21 cellular contexts compared by ENCODE assay signal in genomic region chr19:9156304-9156703, GRCh38. TPM values are rescaled to one million over a fixed set of nuclear protein-coding genes. Genes with fewer than 3 reads are reported as not detected.
DNase-seq lines count a peak whose midpoint lies in the region; ATAC-seq and TF ChIP-seq lines count a peak whose summit lies in the region.
"Had no signal": no experiment of that assay in that cellular context is flagged by ENCODE, and none has a peak within 500 bp of the region (broad histone marks: within the 10 kb centered on the region; RNA-seq: fewer than 3 reads in every experiment).

No MANE protein-coding gene starts in this region.

- no peak overlapping the region for H3K27ac ChIP-seq in breast epithelium
- H3K27ac ChIP-seq in left ventricle myocardium inferior (replicated peaks) = no peak overlapping the region
- no peak overlapping the region for H3K27ac ChIP-seq in colonic mucosa
- H3K27ac ChIP-seq: A549, KMS-11, RWPE1 had no signal

- H3K4me3 ChIP-seq in breast epithelium (peak overlapping the region in 1 of 3 donors; percentile 4), left ventricle myocardium inferior (no peak overlapping the region), colonic mucosa (no peak overlapping the region)
- H3K4me3 ChIP-seq: A549 had no signal

- no peaks in the 10 kb centered on the region for H3K27me3 ChIP-seq in breast epithelium
- H3K27me3 ChIP-seq in left ventricle myocardium inferior (ENCODE audit: low read depth) = no peaks in the 10 kb centered on the region
- H3K27me3 ChIP-seq in colonic mucosa = no peaks in the 10 kb centered on the region

- TF ChIP-seq CTCF in MCF 10A (IDR thresholded peaks at IDR 0.05; ENCODE audit: unreplicated experiment) (no peak), breast epithelium (IDR thresholded peaks at IDR 0.05) (no peak), left ventricle myocardium inferior (IDR thresholded peaks at IDR 0.05; ENCODE audit: borderline replicate concordance) (no peak), colonic mucosa (IDR thresholded peaks at IDR 0.05) (no peak)
- TF ChIP-seq CTCF in activated CD8-positive, alpha-beta T cell treated with anti-CD3 and anti-CD28 coated beads for 36 hours (IDR thresholded peaks at IDR 0.05) = no peak

- H3K4me1 ChIP-seq in breast epithelium (no peaks in the 10 kb centered on the region), left ventricle myocardium inferior (no peaks in the 10 kb centered on the region), colonic mucosa (no peaks in the 10 kb centered on the region)
- H3K4me1 ChIP-seq: A549 had no signal

- H3K27ac Mint-ChIP-seq in MCF 10A (ENCODE audit: low read depth, unreplicated experiment) = peak overlapping the region; percentile 27
- peak overlapping the region; percentile 21 for H3K27ac Mint-ChIP-seq in activated CD8-positive, alpha-beta T cell treated with anti-CD3 and anti-CD28 coated beads for 36 hours
- H3K27ac Mint-ChIP-seq: CD4-positive, alpha-beta T cell had no signal

- no peak overlapping the region for H3K9ac ChIP-seq in colonic mucosa (ENCODE audit: low read depth in 2 of 2, low read length in 2 of 2)
- H3K9ac ChIP-seq: KMS-11, SK-N-SH had no signal

- H3K9me3 Mint-ChIP-seq in MCF 10A (ENCODE audit: unreplicated experiment) = peaks cover 31% of the 10 kb centered on the region
- H3K9me3 Mint-ChIP-seq in activated CD8-positive, alpha-beta T cell treated with anti-CD3 and anti-CD28 coated beads for 36 hours = peaks cover 25% of the 10 kb centered on the region

- H3K36me3 ChIP-seq in breast epithelium (peaks cover 12% of the 10 kb centered on the region), left ventricle myocardium inferior (peaks cover 90% of the 10 kb centered on the region), colonic mucosa (peaks cover 34% of the 10 kb centered on the region)

- peaks cover 95% of the 10 kb centered on the region for H3K36me3 Mint-ChIP-seq in MCF 10A (ENCODE audit: insufficient read depth, unreplicated experiment)
- peaks cover 98% of the 10 kb centered on the region for H3K36me3 Mint-ChIP-seq in activated CD8-positive, alpha-beta T cell treated with anti-CD3 and anti-CD28 coated beads for 36 hours (ENCODE audit: low read depth)

- CTCF ChIA-PET in MCF 10A (lab: Yijun Ruan, JAX) = interaction anchor here (0.6 kb wide), 1 partner anchor 469 kb away, joined by 4 read pairs; no protein-coding TSS in a partner anchor
- CTCF ChIA-PET in activated CD8-positive, alpha-beta T cell treated with anti-CD3 and anti-CD28 coated beads for 36 hours (lab: Charles Lee) = no interaction called here

- ATAC-seq in activated CD8-positive, alpha-beta T cell treated with anti-CD3 and anti-CD28 coated beads for 36 hours = no peak
- ATAC-seq: A549 had no signal

- no peaks in the 10 kb centered on the region for H3K27me3 Mint-ChIP-seq in MCF 10A (ENCODE audit: insufficient read depth, unreplicated experiment)
- H3K27me3 Mint-ChIP-seq in activated CD8-positive, alpha-beta T cell treated with anti-CD3 and anti-CD28 coated beads for 36 hours = no peaks in the 10 kb centered on the region
- H3K27me3 Mint-ChIP-seq: CD4-positive, alpha-beta T cell had no signal

- no peak overlapping the region for H3K4me3 Mint-ChIP-seq in MCF 10A (ENCODE audit: unreplicated experiment)
- H3K4me3 Mint-ChIP-seq in activated CD8-positive, alpha-beta T cell treated with anti-CD3 and anti-CD28 coated beads for 36 hours = no peak overlapping the region
- H3K4me3 Mint-ChIP-seq: CD4-positive, alpha-beta T cell had no signal

- DNase-seq in MCF 10A (ENCODE audit: unreplicated experiment) (no peak), breast epithelium (ENCODE audit: low spot score in 2 of 2) (no peak), mesenteric fat pad (ENCODE audit: low spot score) (peak; percentile 11), left ventricle myocardium inferior (no peak), colonic mucosa (no peak), inferior parietal cortex (ENCODE audit: extremely low spot score) (no peak)
- no peak for DNase-seq in activated CD8-positive, alpha-beta T cell treated with anti-CD3 and anti-CD28 coated beads for 36 hours
- DNase-seq: CD4-positive, alpha-beta T cell; DND-41; MV-4-11; NCI-H1105 treated with DMSO at 0.1 percent for 48 hours; NCI-H2029 treated with DMSO at 0.1 percent for 48 hours; NCI-H226; NCI-H524; NCI-H774; SHP77 treated with DMSO at 0.1 percent for 48 hours; SK-N-SH had no signal

- no peaks in the 10 kb centered on the region for H3K4me1 Mint-ChIP-seq in MCF 10A (ENCODE audit: insufficient read depth, unreplicated experiment)
- H3K4me1 Mint-ChIP-seq in activated CD8-positive, alpha-beta T cell treated with anti-CD3 and anti-CD28 coated beads for 36 hours (ENCODE audit: low read depth) = peaks cover 28% of the 10 kb centered on the region

- no TSS peak for BruUV-seq in MCF 10A (replicated peaks; lab: Mats Ljungman, UMichigan)

- no peak for TF ChIP-seq POLR2A in breast epithelium (IDR thresholded peaks at IDR 0.05)

- peaks cover 68% of the 10 kb centered on the region in 2 donors for H3K9me3 ChIP-seq in breast epithelium
- peaks cover 61% of the 10 kb centered on the region for H3K9me3 ChIP-seq in left ventricle myocardium inferior (replicated peaks)
- no peaks in the 10 kb centered on the region for H3K9me3 ChIP-seq in colonic mucosa

- intact Hi-C loops in MCF 10A (cut with micrococcal nuclease) (no loop called here), breast epithelium (cut with DNase I; ENCODE audit: low total_unique reads) (no loop called here), left ventricle myocardium inferior (cut with micrococcal nuclease) (no loop called here), colonic mucosa (cut with DNase I) (no loop called here)
- intact Hi-C loops in activated CD8-positive, alpha-beta T cell treated with anti-CD3 and anti-CD28 coated beads for 36 hours (cut with micrococcal nuclease) = no loop called here

- POLR2A ChIA-PET in MCF 10A (lab: Yijun Ruan, JAX) = no interaction called here
- POLR2A ChIA-PET in activated CD8-positive, alpha-beta T cell treated with anti-CD3 and anti-CD28 coated beads for 36 hours (lab: Charles Lee) = no interaction called here

RNA-seq across cellular contexts. Expression of gene ZNF317, which starts 16.1 kb away (rescaled TPM):
- total RNA-seq in MCF 10A (2022) (33.9 and 36.6 TPM in 2 replicates), breast epithelium (10 to 100 TPM; 14.6 to 28.1 (median 19.3) TPM), mesenteric fat pad (28.3 TPM), left ventricle myocardium inferior (15.1 TPM), colonic mucosa (10 to 100 TPM; 25.5 to 28.5 TPM)
- total RNA-seq in activated CD8-positive, alpha-beta T cell treated with anti-CD3 and anti-CD28 coated beads for 36 hours = 10 to 100 TPM; 41.4 to 41.7 TPM

RNA-seq across cellular contexts. Expression of gene OR7D2, which starts 22.5 kb away (rescaled TPM):
- total RNA-seq in MCF 10A (2022) (not detected in 2 replicates), breast epithelium (under 1 TPM in 1 of 3 donors, not detected in 2; 0.16 TPM), mesenteric fat pad (not detected), left ventricle myocardium inferior (0.16 TPM), colonic mucosa (under 1 TPM; 0.07 to 0.08 TPM)
- total RNA-seq in activated CD8-positive, alpha-beta T cell treated with anti-CD3 and anti-CD28 coated beads for 36 hours = under 1 TPM in 1 of 2 experiments, not detected in 1; 0.11 TPM
- total RNA-seq: CD4-positive, alpha-beta T cell; H4 had no signal

RNA-seq across cellular contexts. Expression of gene OR7G3, which starts 29.6 kb away (rescaled TPM):
- total RNA-seq in MCF 10A (2022) = not detected in 2 replicates
- total RNA-seq in breast epithelium = not detected
- total RNA-seq in activated CD8-positive, alpha-beta T cell treated with anti-CD3 and anti-CD28 coated beads for 36 hours = not detected
- not detected for total RNA-seq in mesenteric fat pad
- not detected for total RNA-seq in left ventricle myocardium inferior
- total RNA-seq in colonic mucosa = not detected
- total RNA-seq: CD4-positive, alpha-beta T cell; H4 had no signal

RNA-seq across cellular contexts. Expression of gene OR7G1, which starts 40.7 kb away (rescaled TPM):
- not detected in 2 replicates for total RNA-seq in MCF 10A (2022)
- not detected for total RNA-seq in breast epithelium
- total RNA-seq in activated CD8-positive, alpha-beta T cell treated with anti-CD3 and anti-CD28 coated beads for 36 hours = not detected
- not detected for total RNA-seq in mesenteric fat pad
- not detected for total RNA-seq in left ventricle myocardium inferior
- total RNA-seq in colonic mucosa = not detected
- total RNA-seq: CD4-positive, alpha-beta T cell; H4 had no signal

RNA-seq across cellular contexts. Expression of gene OR7G2, which starts 49.0 kb away (rescaled TPM):
- total RNA-seq in MCF 10A (2022) (not detected in 2 replicates), breast epithelium (not detected), mesenteric fat pad (not detected), left ventricle myocardium inferior (not detected), colonic mucosa (not detected)
- total RNA-seq in activated CD8-positive, alpha-beta T cell treated with anti-CD3 and anti-CD28 coated beads for 36 hours = not detected
- total RNA-seq: CD4-positive, alpha-beta T cell; H4 had no signal
